In the genomic region with DNA sequence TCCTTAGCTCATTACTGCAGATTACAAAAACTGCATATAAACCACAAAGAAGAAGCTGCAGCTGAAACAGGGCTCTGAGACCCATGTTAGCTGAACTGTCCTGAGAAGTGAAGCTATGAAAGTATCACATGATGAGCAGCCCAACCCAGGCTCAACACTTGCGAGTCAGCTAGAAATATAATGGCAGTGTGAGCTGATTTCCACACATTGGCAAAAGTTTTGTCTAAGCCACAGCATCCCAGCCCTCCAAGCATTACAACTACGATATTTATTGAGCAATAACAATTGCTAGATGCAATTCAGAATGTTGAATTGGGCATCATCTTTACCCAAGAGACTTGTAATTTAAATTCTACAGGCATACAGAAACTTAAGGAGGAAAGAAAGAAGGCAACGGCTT, we compare ENCODE assay signal across 21 cellular contexts. TPM values are rescaled to one million over a fixed set of nuclear protein-coding genes. Genes with fewer than 3 reads are reported as not detected.
DNase-seq lines count a peak whose midpoint lies in the region; ATAC-seq and TF ChIP-seq lines count a peak whose summit lies in the region.
"Had no signal": no experiment of that assay in that cellular context is flagged by ENCODE, and none has a peak within 500 bp of the region (broad histone marks: within the 10 kb centered on the region; RNA-seq: fewer than 3 reads in every experiment).

No MANE protein-coding gene starts in this region.

- H3K4me3 ChIP-seq in breast epithelium, result no peak overlapping the region
- peak overlapping the region in 1 of 2 experiments; percentile 58 for H3K4me3 ChIP-seq in mesenchymal stem cell (ENCODE audit: insufficient read depth in 1 of 2, low read depth in 1 of 2, low read length in 2 of 2)
- H3K4me3 ChIP-seq in brain microvascular endothelial cell (ENCODE audit: low read depth, low read length), result no peak overlapping the region

- intact Hi-C loops in MCF 10A (cut with micrococcal nuclease), result no loop called here
- intact Hi-C loops in breast epithelium (cut with DNase I; ENCODE audit: low total_unique reads), result no loop called here

- H4K8ac ChIP-seq in mesenchymal stem cell (ENCODE audit: low read length), result no peak overlapping the region

- no peak overlapping the region for H3K18ac ChIP-seq in mesenchymal stem cell (ENCODE audit: low read depth in 1 of 2, low read length in 2 of 2)

- H3K4me2 ChIP-seq in mesenchymal stem cell (ENCODE audit: low read length, poor library complexity, severe bottlenecking), result no peak overlapping the region

- no peak overlapping the region for H2BK120ac ChIP-seq in mesenchymal stem cell (ENCODE audit: low read depth, low read length)

- H2BK15ac ChIP-seq in mesenchymal stem cell (ENCODE audit: low read depth, poor library complexity, severe bottlenecking), result no peak overlapping the region

- no TSS peak for BruUV-seq in MCF 10A (replicated peaks; lab: Mats Ljungman, UMichigan)

- no peak overlapping the region for H3K14ac ChIP-seq in mesenchymal stem cell (ENCODE audit: low read length in 2 of 2)

- no peak overlapping the region for H3K4ac ChIP-seq in mesenchymal stem cell (ENCODE audit: low read depth in 1 of 2, low read length in 2 of 2)

- H2BK12ac ChIP-seq in mesenchymal stem cell (ENCODE audit: low read length in 2 of 2), result no peak overlapping the region

- no peaks in the 10 kb centered on the region for H3K36me3 Mint-ChIP-seq in MCF 10A (ENCODE audit: insufficient read depth, unreplicated experiment)
- no peaks in the 10 kb centered on the region for H3K36me3 Mint-ChIP-seq in T-cell
- H3K36me3 Mint-ChIP-seq: CD14-positive monocyte had no signal

- no peak overlapping the region for H3K27ac Mint-ChIP-seq in MCF 10A (ENCODE audit: low read depth, unreplicated experiment)
- H3K27ac Mint-ChIP-seq in T-cell, result no peak overlapping the region

- H3K4me1 ChIP-seq in breast epithelium, result no peaks in the 10 kb centered on the region
- H3K4me1 ChIP-seq in mesenchymal stem cell (ENCODE audit: control insufficient read depth, insufficient read depth, low read depth, low read length), result no peaks in the 10 kb centered on the region

- no peaks in the 10 kb centered on the region for H3K9me3 ChIP-seq in breast epithelium
- no peaks in the 10 kb centered on the region for H3K9me3 ChIP-seq in mesenchymal stem cell (ENCODE audit: control insufficient read depth, low read length)

- TF ChIP-seq CTCF in MCF 10A (IDR thresholded peaks at IDR 0.05; ENCODE audit: unreplicated experiment) (no peak), breast epithelium (IDR thresholded peaks at IDR 0.05) (no peak), brain microvascular endothelial cell (IDR thresholded peaks at IDR 0.05; ENCODE audit: low read depth, low read length, missing control alignments) (no peak)

- no peak overlapping the region for H2AK5ac ChIP-seq in mesenchymal stem cell (ENCODE audit: low read length, severe bottlenecking)

- no peak overlapping the region for H3K23ac ChIP-seq in mesenchymal stem cell (ENCODE audit: low read length in 2 of 2)

- H2AFZ ChIP-seq in mesenchymal stem cell (ENCODE audit: low read depth, low read length), result no peak overlapping the region

- no peak overlapping the region for H2BK5ac ChIP-seq in mesenchymal stem cell (ENCODE audit: low read depth, low read length, poor library complexity, severe bottlenecking)

- H3K4me3 Mint-ChIP-seq in MCF 10A (ENCODE audit: unreplicated experiment) (no peak overlapping the region), T-cell (no peak overlapping the region)
- H3K4me3 Mint-ChIP-seq: CD14-positive monocyte had no signal

- H3K27me3 ChIP-seq in breast epithelium (peaks cover 0 to 3% of the 10 kb centered on the region in 2 donors), mesenchymal stem cell (ENCODE audit: control insufficient read depth in 1 of 2, insufficient read depth in 1 of 2, low read length in 2 of 2) (no peaks in the 10 kb centered on the region), brain microvascular endothelial cell (replicated peaks) (no peaks in the 10 kb centered on the region)

- H4K91ac ChIP-seq in mesenchymal stem cell (ENCODE audit: low read length), result no peak overlapping the region

- in situ Hi-C loops in brain microvascular endothelial cell (cut with HindIII; ENCODE audit: low pct_ligation_motif_present, low sequenced_read_pairs), result no loop called here

- H3K79me1 ChIP-seq in mesenchymal stem cell (replicated peaks; ENCODE audit: low read length, poor library complexity, severe bottlenecking), result no peaks in the 10 kb centered on the region

- H3K27ac ChIP-seq in breast epithelium (no peak overlapping the region), mesenchymal stem cell (ENCODE audit: low read length, poor library complexity, severe bottlenecking) (no peak overlapping the region), brain microvascular endothelial cell (no peak overlapping the region)

- H3K27me3 Mint-ChIP-seq in MCF 10A (ENCODE audit: insufficient read depth, unreplicated experiment), result no peaks in the 10 kb centered on the region
- peaks cover 24 to 33% of the 10 kb centered on the region in 2 donors for H3K27me3 Mint-ChIP-seq in T-cell

- POLR2A ChIA-PET in MCF 10A (lab: Yijun Ruan, JAX), result interaction anchor here (0.6 kb wide), 1 partner anchor 1317 kb away, joined by 3 read pairs; no protein-coding TSS in a partner anchor
- POLR2A ChIA-PET in T-cell (lab: Charles Lee), result no interaction called here

- 96% methylated on average over 2 of the region's 3 CpGs for WGBS in mesenchymal stem cell

- no peak for ATAC-seq in T-cell (replicated peaks in 1 of 4)
- ATAC-seq: Panc1 had no signal

- CTCF ChIA-PET in MCF 10A (lab: Yijun Ruan, JAX), result no interaction called here
- CTCF ChIA-PET in T-cell (lab: Charles Lee), result no interaction called here

- TF ChIP-seq POLR2A in breast epithelium (IDR thresholded peaks at IDR 0.05), result no peak

- H3K4me1 Mint-ChIP-seq in MCF 10A (ENCODE audit: insufficient read depth, unreplicated experiment), result no peaks in the 10 kb centered on the region
- H3K4me1 Mint-ChIP-seq in T-cell, result no peaks in the 10 kb centered on the region
- H3K4me1 Mint-ChIP-seq: CD14-positive monocyte had no signal

- no peaks in the 10 kb centered on the region for H3K9me3 Mint-ChIP-seq in MCF 10A (ENCODE audit: unreplicated experiment)
- no peaks in the 10 kb centered on the region for H3K9me3 Mint-ChIP-seq in T-cell

- peak; percentile 22 for DNase-seq in MCF 10A (ENCODE audit: unreplicated experiment)
- no peak for DNase-seq in breast epithelium (ENCODE audit: low spot score in 2 of 2)
- DNase-seq in amniotic epithelial cell (ENCODE audit: low read depth), result peak; percentile 13
- DNase-seq in mesenchymal stem cell, result no peak
- no peak for DNase-seq in stimulated activated naive CD4-positive, alpha-beta T cell (lab: John Stamatoyannopoulos, UW)
- no peak for DNase-seq in brain microvascular endothelial cell
- no peak for DNase-seq in islet precursor cell
- DNase-seq in T-cell, result no peak
- DNase-seq: 8988T, COR-L47, DMS153, EL, HCEC 1CT, KBM-7, NCI-H1105, NCI-H1694 treated with DMSO at 0.1 percent for 48 hours, NCI-H510A, NCI-H82, SHP77 had no signal

- H3K9ac ChIP-seq in mesenchymal stem cell (ENCODE audit: low read length), result peak overlapping the region; percentile 47

- H3K36me3 ChIP-seq in breast epithelium (no peaks in the 10 kb centered on the region), mesenchymal stem cell (ENCODE audit: control insufficient read depth in 1 of 2, insufficient read depth in 2 of 2, low read depth in 1 of 2, low read length in 2 of 2) (no peaks in the 10 kb centered on the region), brain microvascular endothelial cell (replicated peaks) (no peaks in the 10 kb centered on the region)

RNA-seq across cellular contexts. Expression of gene SKAP2, which starts 34.5 kb away (rescaled TPM):
- total RNA-seq in MCF 10A (2022), result 24.8 and 27.5 TPM in 2 replicates
- total RNA-seq in breast epithelium, result 10 to 100 TPM; 26.5 to 46.5 (median 35.7) TPM
- 12.3 TPM for polyA plus RNA-seq in mesenchymal stem cell (2013, experiment 1 of 2)
- 12.3 TPM for polyA plus RNA-seq in mesenchymal stem cell (2013, experiment 2 of 2)
- total RNA-seq in T-cell, result 1 to 10 TPM; 4.8 to 8.9 (median 7.7) TPM

Comparison
In these comparisons a context has a peak if more than half of its experiments do, and no peak if none do; other contexts are left out.
1. DNase-seq: peak in MCF 10A (single experiment) and amniotic epithelial cell (single experiment); none in breast epithelium (0 of 2), mesenchymal stem cell (single experiment), stimulated activated naive CD4-positive, alpha-beta T cell (0 of 6), brain microvascular endothelial cell (single experiment), islet precursor cell (single experiment) and T-cell (0 of 34).